In genomic region chr22:23204541-23205157, GRCh38 we compare ENCODE assay signal across 11 cellular contexts. TPM values are rescaled to one million over a fixed set of nuclear protein-coding genes. Genes with fewer than 3 reads are reported as not detected.
DNase-seq lines count a peak whose midpoint lies in the region; ATAC-seq, FAIRE-seq and TF ChIP-seq lines count a peak whose summit lies in the region.
"Had no signal": no experiment of that assay in that cellular context is flagged by ENCODE, and none has a peak within 500 bp of the region (broad histone marks: within the 10 kb centered on the region; RNA-seq: fewer than 3 reads in every experiment).

No MANE protein-coding gene starts in this region.

- H3K36me3 ChIP-seq in trophoblast cell (ENCODE audit: control insufficient read depth in 1 of 2, insufficient read depth in 2 of 2, low read length in 2 of 2) (peaks cover 12 to 15% of the 10 kb centered on the region in 2 experiments), smooth muscle cell (ENCODE audit: low read depth) (no peaks in the 10 kb centered on the region)
- H3K36me3 ChIP-seq: cardiac muscle cell had no signal

- H4K12ac ChIP-seq in trophoblast cell (ENCODE audit: low read depth, low read length): no peak overlapping the region

- H4K91ac ChIP-seq in trophoblast cell (ENCODE audit: low read depth, low read length): no peak overlapping the region

- H3K4me1 ChIP-seq in trophoblast cell (ENCODE audit: control insufficient read depth in 1 of 2, insufficient read depth in 2 of 2, low read length in 2 of 2) (peaks cover 6 to 7% of the 10 kb centered on the region in 2 experiments), smooth muscle cell (ENCODE audit: low read depth) (peaks cover under 1% of the 10 kb centered on the region)

- H3K4ac ChIP-seq in trophoblast cell (ENCODE audit: low read depth, low read length): peak overlapping the region; percentile 61

- H3K4me2 ChIP-seq in trophoblast cell (ENCODE audit: low read length) (no peak overlapping the region), smooth muscle cell (no peak overlapping the region)

- H3F3A ChIP-seq in smooth muscle cell (ENCODE audit: low read depth): no peaks in the 10 kb centered on the region

- DNase-seq in G401 (ENCODE audit: low spot score) (peak; percentile 94), NCI-H69 (lab: John Stamatoyannopoulos, UW) (peak; percentile 95), glomerular visceral epithelial cell (ENCODE audit: extremely low spot score) (peak; percentile 24), trophoblast cell (no peak), smooth muscle cell (lab: John Stamatoyannopoulos, UW; ENCODE audit: unreplicated experiment) (no peak), frontal cortex (ENCODE audit: low spot score in 2 of 2) (no peak), ureter (ENCODE audit: low spot score) (no peak)
- DNase-seq: activated CD8-positive, alpha-beta T cell treated with anti-CD3 and anti-CD28 coated beads, Interleukin-2, amount 10 ng/mL, durations not matched to agents 7 days and 5 days; CD8-positive, alpha-beta memory T cell had no signal

- no peak for TF ChIP-seq CTCF in smooth muscle cell (IDR thresholded peaks at IDR 0.05; ENCODE audit: borderline replicate concordance, insufficient read depth, poor library complexity, severe bottlenecking)

- H3K9ac ChIP-seq in trophoblast cell (ENCODE audit: low read length) (no peak overlapping the region), smooth muscle cell (ENCODE audit: low read depth) (no peak overlapping the region)

- no peak for ATAC-seq in GM18909 (IDR thresholded peaks at IDR 0.05; ENCODE audit: poor library complexity, unreplicated experiment)
- ATAC-seq: activated CD8-positive, alpha-beta T cell treated with anti-CD3 and anti-CD28 coated beads, Interleukin-2, amount 10 ng/mL, durations not matched to agents 7 days and 5 days had no signal

- no peak overlapping the region for H4K8ac ChIP-seq in trophoblast cell (ENCODE audit: low read depth, low read length)

- H3K79me1 ChIP-seq in trophoblast cell (ENCODE audit: low read length): no peaks in the 10 kb centered on the region

- H2BK5ac ChIP-seq in trophoblast cell (ENCODE audit: low read depth, low read length, poor library complexity): no peak overlapping the region

- peak overlapping the region; percentile 29 for H3K18ac ChIP-seq in trophoblast cell (ENCODE audit: low read length)

- H3K9me3 ChIP-seq in trophoblast cell (ENCODE audit: insufficient read depth, low read depth, low read length) (peaks cover 4% of the 10 kb centered on the region), smooth muscle cell (replicated peaks; ENCODE audit: low read depth) (no peaks in the 10 kb centered on the region)

- H3K79me2 ChIP-seq in trophoblast cell (ENCODE audit: control insufficient read depth, insufficient read depth, low read length, poor library complexity) (peaks cover 10% of the 10 kb centered on the region), smooth muscle cell (ENCODE audit: low read depth) (peaks cover 15% of the 10 kb centered on the region)

- H3K23ac ChIP-seq in trophoblast cell (ENCODE audit: low read length): no peak overlapping the region

- no peak overlapping the region for H3K14ac ChIP-seq in trophoblast cell (ENCODE audit: low read length)

- H2AK5ac ChIP-seq in trophoblast cell (ENCODE audit: low read length): no peak overlapping the region

- H3K4me3 ChIP-seq in trophoblast cell (ENCODE audit: low read depth, low read length) (no peak overlapping the region), smooth muscle cell (no peak overlapping the region)
- H3K4me3 ChIP-seq: cardiac muscle cell had no signal

- in situ Hi-C loops in G401 (cut with HindIII; ENCODE audit: low sequenced_read_pairs): no loop called here

- WGBS in trophoblast cell (ENCODE audit: extremely low coverage, insufficient coverage, insufficient read length): no CpG with 5 or more reads among the region's 11 CpGs
- WGBS in smooth muscle cell (ENCODE audit: low lambda C conversion rate): 97% methylated on average over 11 of the region's 11 CpGs

- peaks cover 96% of the 10 kb centered on the region for H4K20me1 ChIP-seq in smooth muscle cell (ENCODE audit: low read depth)

- no peaks in the 10 kb centered on the region for H3K27me3 ChIP-seq in trophoblast cell (ENCODE audit: insufficient read depth, low read length)
- H3K27me3 ChIP-seq in smooth muscle cell (ENCODE audit: low read depth): no peaks in the 10 kb centered on the region
- H3K27me3 ChIP-seq: cardiac muscle cell had no signal

- H3K27ac ChIP-seq in trophoblast cell (ENCODE audit: low read depth, low read length) (no peak overlapping the region), smooth muscle cell (ENCODE audit: low read depth) (no peak overlapping the region)
- H3K27ac ChIP-seq: cardiac muscle cell had no signal

- no peak for FAIRE-seq in frontal cortex (lab: Jason Lieb, UNC)

- no peak overlapping the region for H2BK120ac ChIP-seq in trophoblast cell (ENCODE audit: insufficient read depth, low read length, poor library complexity)

- H2BK12ac ChIP-seq in trophoblast cell (ENCODE audit: low read length): no peak overlapping the region

- H2AFZ ChIP-seq in trophoblast cell (ENCODE audit: insufficient read depth, low read length, poor library complexity): no peak overlapping the region
- H2AFZ ChIP-seq in smooth muscle cell (ENCODE audit: low read depth): no peak overlapping the region

RNA-seq across cellular contexts. Expression of gene BCR, which starts 24.3 kb away (rescaled TPM):
- total RNA-seq in G401 (2014; rRNA removed; shearing (Covaris generic)): 32.4 and 55.9 TPM in 2 replicates
- polyA plus RNA-seq in trophoblast cell (2013): 49.8 and 53.0 TPM in 2 replicates
- total RNA-seq in smooth muscle cell (11.1 and 15.4 TPM in 2 replicates), frontal cortex (46.1 TPM), ureter (88.0 TPM)
- 13.4 and 15.0 TPM in 2 replicates for polyA plus RNA-seq in smooth muscle cell

RNA-seq across cellular contexts. Expression of gene RAB36, which starts 59.4 kb away (rescaled TPM):
- total RNA-seq in G401 (2014; rRNA removed; shearing (Covaris generic)): 1.5 and 3.3 TPM in 2 replicates
- 0.92 and 1.1 TPM in 2 replicates for polyA plus RNA-seq in trophoblast cell (2013)
- total RNA-seq in smooth muscle cell: 1.1 and 1.9 TPM in 2 replicates
- polyA plus RNA-seq in smooth muscle cell: 2.0 and 4.1 TPM in 2 replicates
- total RNA-seq in frontal cortex: 2.9 TPM
- total RNA-seq in ureter: 21.5 TPM

Comparison
In these comparisons a context has a peak if more than half of its experiments do, and no peak if none do; other contexts are left out.
1. DNase-seq: peak in G401 (single experiment), NCI-H69 (single experiment) and glomerular visceral epithelial cell (single experiment); none in trophoblast cell (0 of 2), smooth muscle cell (single experiment), frontal cortex (0 of 2) and ureter (single experiment).